ENCODE assay signal across 23 cellular contexts in the genomic region with DNA sequence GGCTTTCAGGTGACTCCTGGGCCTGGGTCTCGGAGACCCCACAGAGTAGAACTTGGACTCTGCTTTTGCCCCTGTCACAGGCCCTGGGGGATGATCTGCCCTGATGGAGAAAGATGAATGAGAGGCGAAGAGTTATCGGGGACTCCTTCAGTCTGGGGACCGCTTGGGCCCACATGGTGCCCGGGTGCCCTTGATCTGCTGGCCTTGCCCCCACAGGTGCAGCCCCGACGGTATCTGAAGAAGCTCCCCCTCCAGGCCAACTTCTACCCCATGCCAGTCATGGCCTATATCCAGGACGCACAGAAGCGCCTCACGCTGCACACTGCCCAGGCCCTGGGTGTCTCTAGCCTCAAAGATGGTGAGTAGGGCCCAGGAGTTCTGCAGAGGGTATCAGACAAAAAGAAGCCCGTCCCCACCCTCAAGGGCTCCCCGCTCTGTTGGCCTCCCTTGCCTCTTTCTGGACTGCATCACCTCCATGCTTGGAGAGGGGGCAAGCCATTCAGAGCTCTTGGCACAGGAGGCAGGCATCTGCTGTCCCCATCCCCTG. TPM values are rescaled to one million over a fixed set of nuclear protein-coding genes. Genes with fewer than 3 reads are reported as not detected.
DNase-seq lines count a peak whose midpoint lies in the region; ATAC-seq, FAIRE-seq and TF ChIP-seq lines count a peak whose summit lies in the region.
"Had no signal": no experiment of that assay in that cellular context is flagged by ENCODE, and none has a peak within 500 bp of the region (broad histone marks: within the 10 kb centered on the region; RNA-seq: fewer than 3 reads in every experiment).

No MANE protein-coding gene starts in this region.

- H3K4me3 Mint-ChIP-seq in CD14-positive monocyte, result no peak overlapping the region
- H3K4me3 Mint-ChIP-seq: CD4-positive, alpha-beta T cell; HFFc6 had no signal

- H3K36me3 ChIP-seq in HEK293 (ENCODE audit: control insufficient read depth in 2 of 2, insufficient read depth in 1 of 2, low read length in 2 of 2), result peaks cover 25 to 94% of the 10 kb centered on the region in 2 experiments
- H3K36me3 ChIP-seq in kidney (ENCODE audit: control insufficient read depth in 1 of 2, insufficient read depth in 2 of 2, low read length in 2 of 2), result peaks cover 57 to 68% of the 10 kb centered on the region in 2 donors
- peaks cover 23 to 100% (median 98%) of the 10 kb centered on the region in 6 donors for H3K36me3 ChIP-seq in spleen
- peaks cover 99% of the 10 kb centered on the region for H3K36me3 ChIP-seq in upper lobe of right lung

- H3K36me3 Mint-ChIP-seq in CD14-positive monocyte, result peaks cover 74 to 90% of the 10 kb centered on the region in 2 donors

- H3K27me3 Mint-ChIP-seq in CD14-positive monocyte (ENCODE audit: low read depth in 3 of 3), result peaks cover 0 to 7% (median 1%) of the 10 kb centered on the region in 3 donors
- H3K27me3 Mint-ChIP-seq: CD4-positive, alpha-beta T cell; IgD-negative memory B cell had no signal

- peak overlapping the region; percentile 95 to 98 (median 97) for H3K27ac Mint-ChIP-seq in CD14-positive monocyte
- H3K27ac Mint-ChIP-seq: CD4-positive, alpha-beta T cell; HFFc6; IgD-negative memory B cell had no signal

- CTCF ChIA-PET in HEK293 (lab: Yijun Ruan, JAX), result interaction anchor here (0.6 to 2.9 kb wide), 5 partner anchors 10 to 109 kb away, joined by 3 to 10 read pairs (median 3); a partner anchor contains a TSS

- H3K27ac ChIP-seq in HEK293 (ENCODE audit: extremely low read depth, low read depth, low read length) (no peak overlapping the region), kidney (ENCODE audit: low read depth in 2 of 2, low read length in 2 of 2) (no peak overlapping the region), spleen (peak overlapping the region in 7 of 8 donors; percentile 67 to 93 (median 79)), upper lobe of right lung (no peak overlapping the region)
- H3K27ac ChIP-seq: PC-9 had no signal

- TF ChIP-seq CTCF in CD14-positive monocyte (IDR thresholded peaks at IDR 0.05), result no peak
- TF ChIP-seq CTCF in HEK293 (tag by site-specific recombination; IDR thresholded peaks at IDR 0.05), result no peak
- TF ChIP-seq CTCF in kidney (IDR thresholded peaks at IDR 0.05; ENCODE audit: borderline replicate concordance, extremely low read depth, insufficient read depth), result no peak
- no peak for TF ChIP-seq CTCF in spleen (IDR thresholded peaks at IDR 0.05 in 8 of 11, conservative IDR thresholded peaks at IDR 0.05 in 3 of 11)
- no peak for TF ChIP-seq CTCF in upper lobe of right lung (IDR thresholded peaks at IDR 0.05)

- TF ChIP-seq POLR2A in spleen (IDR thresholded peaks at IDR 0.05), result no peak

- H3K9ac ChIP-seq in kidney (ENCODE audit: low read length in 2 of 2), result no peak overlapping the region

- ATAC-seq in left lobe of liver (no peak), HG02623 (IDR thresholded peaks at IDR 0.05; ENCODE audit: unreplicated experiment) (no peak), upper lobe of right lung (no peak)

- no peaks in the 10 kb centered on the region for H3K9me3 ChIP-seq in HEK293 (ENCODE audit: control insufficient read depth, insufficient read depth, low read depth, low read length)
- H3K9me3 ChIP-seq in kidney (ENCODE audit: control insufficient read depth in 1 of 2, low read length in 2 of 2), result no peaks in the 10 kb centered on the region
- H3K9me3 ChIP-seq in spleen, result no peaks in the 10 kb centered on the region
- no peaks in the 10 kb centered on the region for H3K9me3 ChIP-seq in upper lobe of right lung

- FAIRE-seq in kidney (lab: Jason Lieb, UNC), result no peak

- WGBS in spleen, 5 donors, result 84 to 96% (median 94%) methylated on average over 9 to 12 of the region's 12 CpGs

- DNase-seq in CD14-positive monocyte (ENCODE audit: low spot score) (no peak), kidney (peak; percentile 52), spleen (peak; percentile 64), left lobe of liver (ENCODE audit: low spot score) (no peak), upper lobe of right lung (no peak)
- DNase-seq: CD4-positive, alpha-beta T cell; COR-L47; DMS79 treated with DMSO at 0.1 percent for 48 hours; H7; HFFc6; Karpas-422; NCI-H1105 treated with DMSO at 0.1 percent for 48 hours; NCI-H2029 treated with DMSO at 0.1 percent for 48 hours; NCI-H226; NCI-H510A treated with DMSO at 0.1 percent for 48 hours; NCI-H748 treated with DMSO at 0.1 percent for 48 hours; PC-9; RPMI8226; SHP77 treated with DMSO at 0.1 percent for 48 hours had no signal

- H3K27me3 ChIP-seq in spleen (replicated peaks in 1 of 7), result no peaks in the 10 kb centered on the region
- H3K27me3 ChIP-seq in upper lobe of right lung, result no peaks in the 10 kb centered on the region

- POLR2A ChIA-PET in HEK293 (lab: Yijun Ruan, JAX), result interaction anchor here (1.0 to 1.4 kb wide), 3 partner anchors 10 to 41 kb away, joined by 3 to 4 read pairs (median 4); a partner anchor contains a TSS

- H3K4me3 ChIP-seq in HEK293 (ENCODE audit: low read depth, low read length) (no peak overlapping the region), kidney (ENCODE audit: low read length in 2 of 2) (no peak overlapping the region), spleen (peak overlapping the region in 1 of 8 donors; percentile 61), upper lobe of right lung (no peak overlapping the region)
- H3K4me3 ChIP-seq: PC-9 had no signal

- peaks cover 0 to 2% (median 0%) of the 10 kb centered on the region in 7 donors for H3K9me3 Mint-ChIP-seq in CD14-positive monocyte
- H3K9me3 Mint-ChIP-seq: CD4-positive, alpha-beta T cell; HFFc6; IgD-negative memory B cell had no signal

- no peaks in the 10 kb centered on the region for H3K4me1 ChIP-seq in HEK293 (ENCODE audit: control insufficient read depth, insufficient read depth, low read length)
- no peaks in the 10 kb centered on the region for H3K4me1 ChIP-seq in kidney (ENCODE audit: control insufficient read depth in 1 of 2, insufficient read depth in 1 of 2, low read depth in 1 of 2, low read length in 2 of 2)
- peaks cover 0 to 84% (median 18%) of the 10 kb centered on the region in 6 donors for H3K4me1 ChIP-seq in spleen
- peaks cover 3% of the 10 kb centered on the region for H3K4me1 ChIP-seq in upper lobe of right lung

- intact Hi-C loops in CD14-positive monocyte (cut with micrococcal nuclease), result loop anchor here in 1 of 2 donors (10.0 kb wide), 1 partner anchor 941 kb away; a partner anchor contains a TSS
- intact Hi-C loops in kidney (cut with DNase I), result no loop called here
- intact Hi-C loops in spleen (cut with DNase I; ENCODE audit: low total_unique reads), result no loop called here
- intact Hi-C loops in upper lobe of right lung (cut with DNase I), result no loop called here

- peaks cover 52% of the 10 kb centered on the region for H3K4me1 Mint-ChIP-seq in CD14-positive monocyte

TF ChIP-seq in HEK293, 187 proteins besides CTCF, POLR2A, EP300 and RAD21 (continues in another document):
- TF ChIP-seq GLI2 (tag by site-specific recombination; IDR thresholded peaks at IDR 0.05; ENCODE audit: borderline replicate concordance, low read depth), result no peak

RNA-seq across cellular contexts. Expression of a gene that starts 10.4 kb away (rescaled TPM):
- polyA plus RNA-seq in CD14-positive monocyte, result 1 to 10 TPM; 6.6 to 7.3 TPM
- total RNA-seq in kidney, result 56.3 TPM
- polyA plus RNA-seq in kidney (ENCODE audit: insufficient read depth, low read depth, low replicate concordance), result 11.4 TPM
- 100 to 1,000 TPM; 105 to 167 (median 120) TPM for total RNA-seq in spleen
- polyA plus RNA-seq in spleen, result 10 to 100 TPM; 13.7 to 46.1 (median 24.0) TPM
- total RNA-seq in left lobe of liver, result 96.9 TPM
- total RNA-seq in upper lobe of right lung, result 94.0 TPM

RNA-seq across cellular contexts. Expression of a gene that starts 18.9 kb away (rescaled TPM):
- polyA plus RNA-seq in CD14-positive monocyte (10 to 100 TPM; 14.8 to 19.7 TPM), kidney (ENCODE audit: insufficient read depth, low read depth, low replicate concordance) (47.3 TPM), spleen (10 to 100 TPM; 23.9 to 34.5 (median 31.0) TPM)
- total RNA-seq in kidney (15.5 TPM), spleen (10 to 100 TPM; 12.8 to 25.9 (median 18.0) TPM), left lobe of liver (9.0 TPM), upper lobe of right lung (12.4 TPM)

RNA-seq across cellular contexts. Expression of a gene that starts 21.6 kb away (rescaled TPM):
- polyA plus RNA-seq in CD14-positive monocyte, result 10 to 100 TPM; 30.4 to 42.6 TPM
- total RNA-seq in kidney, result 62.8 TPM
- 48.9 TPM for polyA plus RNA-seq in kidney (ENCODE audit: insufficient read depth, low read depth, low replicate concordance)
- 10 to 100 TPM; 32.8 to 59.5 (median 42.6) TPM for total RNA-seq in spleen
- polyA plus RNA-seq in spleen, result 10 to 100 TPM; 32.2 to 43.6 (median 32.8) TPM
- total RNA-seq in left lobe of liver, result 32.7 TPM
- total RNA-seq in upper lobe of right lung, result 60.9 TPM

RNA-seq across cellular contexts. Expression of a gene that starts 29.2 kb away (rescaled TPM):
- polyA plus RNA-seq in CD14-positive monocyte (100 to 1,000 TPM; 140 to 157 TPM), kidney (ENCODE audit: insufficient read depth, low read depth, low replicate concordance) (9.3 TPM), spleen (100 to 1,000 TPM in 1 of 3 donors, 10 to 100 TPM in 2; 39.5 to 176 (median 89.2) TPM)
- total RNA-seq in kidney (33.5 TPM), spleen (100 to 1,000 TPM; 150 to 369 (median 272) TPM), left lobe of liver (39.4 TPM), upper lobe of right lung (48.0 TPM)
- total RNA-seq: M059J had no signal

RNA-seq across cellular contexts. Expression of a gene that starts 41.2 kb away (rescaled TPM):
- 1 to 10 TPM; 1.2 to 1.5 TPM for polyA plus RNA-seq in CD14-positive monocyte
- 11.6 TPM for total RNA-seq in kidney
- polyA plus RNA-seq in kidney (ENCODE audit: insufficient read depth, low read depth, low replicate concordance), result 11.6 TPM
- 10 to 100 TPM in 2 of 7 donors, 1 to 10 TPM in 5; 6.9 to 11.4 (median 8.7) TPM for total RNA-seq in spleen
- 1 to 10 TPM; 3.6 to 9.0 (median 6.3) TPM for polyA plus RNA-seq in spleen
- total RNA-seq in left lobe of liver, result 7.7 TPM
- 8.6 TPM for total RNA-seq in upper lobe of right lung

Comparison
In these comparisons a context has a peak if more than half of its experiments do, and no peak if none do; other contexts are left out.
1. DNase-seq: peak in kidney (single experiment) and spleen (single experiment); none in CD14-positive monocyte (single experiment), left lobe of liver (single experiment) and upper lobe of right lung (single experiment).
2. H3K27ac ChIP-seq: peak in spleen (7 of 8); none in HEK293 (single experiment), kidney (0 of 2) and upper lobe of right lung (single experiment).